Comparison of ENCODE assay signal across 1 cellular context in genomic region chr1:159076753-159077656, GRCh38.
TF ChIP-seq lines count a peak whose summit lies in the region.

Gene AIM2, minus strand, starts transcription at chr1:159076766. Its CDS starts 3,267 bp downstream, at chr1:159073499.

TF ChIP-seq in GM12878, 131 proteins besides CTCF, POLR2A, EP300 and RAD21 (continued from another document and continues in another):
- TF ChIP-seq EGR1 (IDR thresholded peaks at IDR 0.05; ENCODE audit: borderline replicate concordance in 1 of 2, low read depth in 2 of 2, low read length in 2 of 2) (no peak), ZNF24 (IDR thresholded peaks at IDR 0.05) (peak; percentile 49; the same call in 1 of the 2 replicates), CBX3 (IDR thresholded peaks at IDR 0.05; ENCODE audit: borderline replicate concordance, low read depth) (no peak), EZH2 (IDR thresholded peaks at IDR 0.05; ENCODE audit: borderline replicate concordance, control insufficient read depth, low read depth, low read length) (no peak), PKNOX1 (IDR thresholded peaks at IDR 0.05) (peak; percentile 82), ATF3 (IDR thresholded peaks at IDR 0.05; ENCODE audit: borderline replicate concordance, extremely low read depth, low read depth, low read length) (no peak), ESRRA (IDR thresholded peaks at IDR 0.05; ENCODE audit: low read length) (no peak; the same call in 1 of the 2 replicates), IKZF2 (IDR thresholded peaks at IDR 0.05) (peak; percentile 88 to 93), IKZF1 (conservative IDR thresholded peaks at IDR 0.05) (peak; percentile 89), USF2 (IDR thresholded peaks at IDR 0.05; ENCODE audit: borderline replicate concordance, low read depth, low read length) (no peak), KAT2A (conservative IDR thresholded peaks at IDR 0.05; ENCODE audit: control insufficient read depth, low read depth, low read length) (no peak), ZNF687 (IDR thresholded peaks at IDR 0.05) (no peak; the same call in 1 of the 2 replicates), MYB (IDR thresholded peaks at IDR 0.05; ENCODE audit: borderline replicate concordance, low read depth, low read length) (no peak), BACH1 (IDR thresholded peaks at IDR 0.05; ENCODE audit: borderline replicate concordance) (peak; percentile 11; the same call in 1 of the 2 replicates), FOS (IDR thresholded peaks at IDR 0.05; ENCODE audit: borderline replicate concordance, extremely low read depth, insufficient read length) (no peak), GATAD2B (conservative IDR thresholded peaks at IDR 0.05; ENCODE audit: low read depth) (peak; percentile 81), YBX1 (IDR thresholded peaks at IDR 0.05) (no peak), NRF1 (conservative IDR thresholded peaks at IDR 0.05; ENCODE audit: low read depth, low read length) (no peak), NR2F1 (conservative IDR thresholded peaks at IDR 0.05) (peak; percentile 95), IRF3 (IDR thresholded peaks at IDR 0.05) (no peak), BMI1 (IDR thresholded peaks at IDR 0.05; ENCODE audit: borderline replicate concordance) (peak; percentile 60; the same call in 1 of the 2 replicates), RELA (IDR thresholded peaks at IDR 0.05; ENCODE audit: borderline replicate concordance, partially characterized antibody) (peak; percentile 99), CHD2 (IDR thresholded peaks at IDR 0.05; ENCODE audit: borderline replicate concordance, low read depth, low read length) (peak; percentile 49; the same call in 1 of the 2 replicates), ZBTB4 (CRISPR knock-in tag; IDR thresholded peaks at IDR 0.05) (no peak), NR2C1 (IDR thresholded peaks at IDR 0.05) (0 out of 2 replicates have a peak, but pooled peaks have one; percentile 59), BHLHE40 (IDR thresholded peaks at IDR 0.05; ENCODE audit: borderline replicate concordance in 1 of 2, low read depth in 2 of 2, low read length in 1 of 2) (0 out of 4 replicates have a peak, but pooled peaks have one; percentile 3 to 26), PBX3 (IDR thresholded peaks at IDR 0.05; ENCODE audit: insufficient replicate concordance, low read depth, low read length) (peak; percentile 52), CREM (IDR thresholded peaks at IDR 0.05; ENCODE audit: low read depth) (peak; percentile 73), RAD51 (IDR thresholded peaks at IDR 0.05) (no peak; the same call in 1 of the 2 replicates), TARDBP (IDR thresholded peaks at IDR 0.05; ENCODE audit: borderline replicate concordance) (no peak), ZBED1 (IDR thresholded peaks at IDR 0.05; ENCODE audit: borderline replicate concordance) (peak; percentile 84), RB1 (IDR thresholded peaks at IDR 0.05; ENCODE audit: borderline replicate concordance) (no peak), HDAC2 (IDR thresholded peaks at IDR 0.05) (no peak), SREBF2 (IDR thresholded peaks at IDR 0.05; ENCODE audit: low read length) (no peak), WRNIP1 (IDR thresholded peaks at IDR 0.05; ENCODE audit: borderline replicate concordance, low read depth, low read length) (no peak; the same call in 1 of the 2 replicates), MYC (IDR thresholded peaks at IDR 0.05; ENCODE audit: insufficient read depth, insufficient read length, insufficient replicate concordance, low read length, severe bottlenecking) (no peak), SMC3 (IDR thresholded peaks at IDR 0.05; ENCODE audit: borderline replicate concordance, low read length) (no peak), STAT1 (conservative IDR thresholded peaks at IDR 0.05) (peak; percentile 100), RELB (IDR thresholded peaks at IDR 0.05; ENCODE audit: low read depth) (peak; percentile 93), TBL1XR1 (IDR thresholded peaks at IDR 0.05; ENCODE audit: low read depth, low read length) (peak; percentile 62), PAX8 (IDR thresholded peaks at IDR 0.05) (peak; percentile 74; the same call in 1 of the 2 replicates), EED (IDR thresholded peaks at IDR 0.05; ENCODE audit: low read depth) (peak; percentile 68), DPF2 (IDR thresholded peaks at IDR 0.05) (peak; percentile 95), STAT3 (IDR thresholded peaks at IDR 0.05; ENCODE audit: low read depth, low read length) (peak; percentile 100), SIN3A (IDR thresholded peaks at IDR 0.05; ENCODE audit: low read depth, low read length) (peak; percentile 33), CEBPZ (IDR thresholded peaks at IDR 0.05; ENCODE audit: low read depth, low read length) (no peak), ZNF207 (IDR thresholded peaks at IDR 0.05; ENCODE audit: borderline replicate concordance) (peak; percentile 55; the same call in 1 of the 2 replicates), ZSCAN29 (IDR thresholded peaks at IDR 0.05) (0 out of 2 replicates have a peak, but pooled peaks have one; percentile 45)
